Comparison of ENCODE assay signal across 8 cellular contexts in genomic region chr1:230641900-230642262, GRCh38. TPM values are rescaled to one million over a fixed set of nuclear protein-coding genes. Genes with fewer than 3 reads are reported as not detected.
DNase-seq lines count a peak whose midpoint lies in the region; ATAC-seq and TF ChIP-seq lines count a peak whose summit lies in the region.

No MANE protein-coding gene starts in this region.

- WGBS in mammary epithelial cell (ENCODE audit: low coverage, missing lambda C conversion rate): 13% methylated on average over 9 of the region's 18 CpGs

- peak overlapping the region in 1 of 6 donors; percentile 86 for H3K27ac Mint-ChIP-seq in naive B cell

- no peaks in the 10 kb centered on the region for H3K36me3 ChIP-seq in mammary epithelial cell (ENCODE audit: insufficient read depth, low read length)

- H3K4me1 Mint-ChIP-seq in naive B cell: peaks cover 31 to 45% (median 33%) of the 10 kb centered on the region in 3 donors

- peaks cover 16% of the 10 kb centered on the region for H3K4me1 ChIP-seq in mammary epithelial cell (ENCODE audit: insufficient read depth, low read length)

- in situ Hi-C loops in mammary epithelial cell (cut with MboI; ENCODE audit: low sequenced_read_pairs in 2 of 2): loop anchor here in 1 of 2 donors (25.0 kb wide), 1 partner anchor 570 kb away; no protein-coding TSS in a partner anchor

- H3K9me3 Mint-ChIP-seq in naive B cell: peaks cover 0 to 2% (median 0%) of the 10 kb centered on the region in 7 donors

- peak overlapping the region; percentile 87 for H3K4me2 ChIP-seq in mammary epithelial cell (ENCODE audit: insufficient read depth, low read depth, low read length)

- intact Hi-C loops in mammary epithelial cell (cut with micrococcal nuclease): loop anchor here (1.0 to 10.0 kb wide), 4 partner anchors 39 to 693 kb away; partner anchors contain the start of genes ARV1, EXOC8, SPRTN and TTC13

- H3K9ac ChIP-seq in mammary epithelial cell (ENCODE audit: insufficient read depth, low read length): no peak overlapping the region

- peaks cover 6 to 12% of the 10 kb centered on the region in 2 donors for H3K36me3 Mint-ChIP-seq in naive B cell

- dilution Hi-C loops in mammary epithelial cell (cut with HindIII; ENCODE audit: low sequenced_read_pairs): no loop called here

- BruUV-seq in mammary epithelial cell (replicated peaks; lab: Mats Ljungman, UMichigan): no TSS peak

- DNase-seq in GM12865 (ENCODE audit: low read depth) (no peak), mammary epithelial cell (no peak), naive B cell (no peak), NCI-H82 (lab: John Stamatoyannopoulos, UW) (no peak), NCI-H2107 treated with DMSO at 0.1 percent for 48 hours (lab: John Stamatoyannopoulos, UW; ENCODE audit: unreplicated experiment) (no peak)

- CTCF ChIA-PET in mammary epithelial cell (lab: Charles Lee; ENCODE audit: low non-redundant PET): no interaction called here

- H2AFZ ChIP-seq in mammary epithelial cell (ENCODE audit: low read depth, low read length): peak overlapping the region; percentile 98

- no peaks in the 10 kb centered on the region for H3K27me3 ChIP-seq in mammary epithelial cell (ENCODE audit: insufficient read depth, low read length)

- ATAC-seq in HG03280 (IDR thresholded peaks at IDR 0.05; ENCODE audit: unreplicated experiment) (peak; percentile 0), naive B cell (ENCODE audit: low read depth in 2 of 2) (no peak), HG03159 (IDR thresholded peaks at IDR 0.05; ENCODE audit: unreplicated experiment) (no peak), HG03442 (IDR thresholded peaks at IDR 0.05; ENCODE audit: unreplicated experiment) (no peak)

- peak overlapping the region; percentile 73 to 99 (median 92) for H3K4me3 Mint-ChIP-seq in naive B cell

- H3K79me2 ChIP-seq in mammary epithelial cell (ENCODE audit: insufficient read depth, low read length): peaks cover 45% of the 10 kb centered on the region

- no peaks in the 10 kb centered on the region for H4K20me1 ChIP-seq in mammary epithelial cell (ENCODE audit: insufficient read depth, low read length)

- TF ChIP-seq CTCF in GM12865 (IDR thresholded peaks at IDR 0.05; ENCODE audit: insufficient read depth, low read depth, low read length, missing control alignments) (no peak), mammary epithelial cell (conservative IDR thresholded peaks at IDR 0.05 in 1 of 2, IDR thresholded peaks at IDR 0.05 in 1 of 2; ENCODE audit: extremely low read depth in 1 of 2, insufficient read depth in 1 of 2, low read depth in 1 of 2, low read length in 2 of 2) (no peak)

- peak overlapping the region; percentile 40 for H3K4me3 ChIP-seq in GM12865 (ENCODE audit: low read depth, low read length)
- peak overlapping the region; percentile 13 to 94 (median 57) for H3K4me3 ChIP-seq in mammary epithelial cell (replicated peaks in 1 of 3; ENCODE audit: insufficient read depth in 1 of 3, low read depth in 2 of 3, low read length in 3 of 3)

- H3K9me3 ChIP-seq in mammary epithelial cell (replicated peaks; ENCODE audit: insufficient read depth, low read length): no peaks in the 10 kb centered on the region

- H3K27me3 Mint-ChIP-seq in naive B cell: peaks cover 19 to 39% (median 35%) of the 10 kb centered on the region in 3 donors

- no peak overlapping the region for H3K27ac ChIP-seq in mammary epithelial cell (ENCODE audit: insufficient read depth, low read depth, low read length)

RNA-seq across cellular contexts. Expression of gene COG2, which starts 0.4 kb away (rescaled TPM):
- total RNA-seq in mammary epithelial cell: 10 to 100 TPM; 16.7 to 17.7 TPM
- polyA plus RNA-seq in mammary epithelial cell: 11.0 TPM
- polyA minus RNA-seq in mammary epithelial cell: 20.8 TPM
- polyA plus RNA-seq in naive B cell (ENCODE audit: low read depth in 6 of 6): 10 to 100 TPM; 23.6 to 39.7 (median 33.9) TPM
